9 cellular contexts compared by ENCODE assay signal in genomic region chr5:115460476-115460875, GRCh38.
DNase-seq lines count a peak whose midpoint lies in the region; ATAC-seq and TF ChIP-seq lines count a peak whose summit lies in the region.
"Had no signal": no experiment of that assay in that cellular context is flagged by ENCODE, and none has a peak within 500 bp of the region (broad histone marks: within the 10 kb centered on the region; RNA-seq: fewer than 3 reads in every experiment).

No MANE protein-coding gene starts in this region.

- peaks cover 0 to 22% (median 9%) of the 10 kb centered on the region in 3 donors for H3K4me1 ChIP-seq in esophagus squamous epithelium
- H3K4me1 ChIP-seq in subcutaneous abdominal adipose tissue (ENCODE audit: control insufficient read depth in 5 of 5, insufficient read depth in 5 of 5, low read length in 5 of 5): peaks cover 14 to 53% (median 47%) of the 10 kb centered on the region in 5 donors
- H3K4me1 ChIP-seq in Peyer's patch: peaks cover 0 to 18% (median 0%) of the 10 kb centered on the region in 4 donors

- H3K4me3 ChIP-seq in GM12865 (ENCODE audit: low read depth, low read length) (no peak overlapping the region), LNCaP clone FGC (ENCODE audit: low read depth, low read length) (no peak overlapping the region), esophagus squamous epithelium (no peak overlapping the region), subcutaneous abdominal adipose tissue (ENCODE audit: low read depth in 1 of 5, low read length in 5 of 5) (peak overlapping the region in 1 of 5 donors; percentile 4), Peyer's patch (no peak overlapping the region)

- peak; percentile 75 for DNase-seq in GM12865 (ENCODE audit: low read depth)
- peak; percentile 1 for DNase-seq in LNCaP clone FGC (ENCODE audit: low read depth)
- DNase-seq in esophagus squamous epithelium (lab: John Stamatoyannopoulos, UW): no peak
- no peak for DNase-seq in NCI-H2107 (lab: John Stamatoyannopoulos, UW)
- no peak for DNase-seq in Peyer's patch
- DNase-seq in NCI-H1694 treated with DMSO at 0.1 percent for 48 hours (lab: John Stamatoyannopoulos, UW): no peak

- H3K9ac ChIP-seq in subcutaneous abdominal adipose tissue (ENCODE audit: low read length in 5 of 5): no peak overlapping the region
- H3K9ac ChIP-seq: KMS-11 had no signal

- H3K36me3 ChIP-seq in esophagus squamous epithelium: no peaks in the 10 kb centered on the region
- H3K36me3 ChIP-seq in subcutaneous abdominal adipose tissue (ENCODE audit: control insufficient read depth in 5 of 5, insufficient read depth in 5 of 5, low read length in 5 of 5): no peaks in the 10 kb centered on the region
- H3K36me3 ChIP-seq in Peyer's patch: no peaks in the 10 kb centered on the region

- WGBS in esophagus squamous epithelium, 2 donors: 16 to 34% methylated on average over 2 of the region's 2 CpGs

- TF ChIP-seq CTCF in GM12865 (IDR thresholded peaks at IDR 0.05; ENCODE audit: insufficient read depth, low read depth, low read length, missing control alignments) (no peak), LNCaP clone FGC (IDR thresholded peaks at IDR 0.05; ENCODE audit: control insufficient read depth, extremely low read depth, insufficient read depth) (no peak), esophagus squamous epithelium (IDR thresholded peaks at IDR 0.05) (no peak), Peyer's patch (IDR thresholded peaks at IDR 0.05) (no peak)

- H3K27me3 ChIP-seq in esophagus squamous epithelium (no peaks in the 10 kb centered on the region), subcutaneous abdominal adipose tissue (ENCODE audit: control insufficient read depth in 5 of 5, insufficient read depth in 4 of 5, low read length in 5 of 5) (no peaks in the 10 kb centered on the region), Peyer's patch (no peaks in the 10 kb centered on the region)

- TF ChIP-seq POLR2A in esophagus squamous epithelium (IDR thresholded peaks at IDR 0.05) (no peak), Peyer's patch (IDR thresholded peaks at IDR 0.05) (no peak)

- H3K9me3 ChIP-seq in esophagus squamous epithelium (no peaks in the 10 kb centered on the region), subcutaneous abdominal adipose tissue (ENCODE audit: control insufficient read depth in 5 of 5, low read length in 5 of 5) (no peaks in the 10 kb centered on the region), Peyer's patch (no peaks in the 10 kb centered on the region)

- intact Hi-C loops in esophagus squamous epithelium (cut with DNase I): no loop called here

- peak; percentile 40 for ATAC-seq in GM21515 (IDR thresholded peaks at IDR 0.05; ENCODE audit: unreplicated experiment)

- H3K27ac ChIP-seq in esophagus squamous epithelium (peak overlapping the region; percentile 23 to 67 (median 56)), subcutaneous abdominal adipose tissue (ENCODE audit: low read depth, low read length) (peak overlapping the region; percentile 46), Peyer's patch (peak overlapping the region in 1 of 4 donors; percentile 36)
- H3K27ac ChIP-seq: KMS-11 had no signal

Comparison
In these comparisons a context has a peak if more than half of its experiments do, and no peak if none do; other contexts are left out.
1. DNase-seq: peak in GM12865 (single experiment) and LNCaP clone FGC (single experiment); none in esophagus squamous epithelium (single experiment), NCI-H2107 (single experiment), Peyer's patch (0 of 3) and NCI-H1694 treated with DMSO at 0.1 percent for 48 hours (single experiment).